In the genomic region with DNA sequence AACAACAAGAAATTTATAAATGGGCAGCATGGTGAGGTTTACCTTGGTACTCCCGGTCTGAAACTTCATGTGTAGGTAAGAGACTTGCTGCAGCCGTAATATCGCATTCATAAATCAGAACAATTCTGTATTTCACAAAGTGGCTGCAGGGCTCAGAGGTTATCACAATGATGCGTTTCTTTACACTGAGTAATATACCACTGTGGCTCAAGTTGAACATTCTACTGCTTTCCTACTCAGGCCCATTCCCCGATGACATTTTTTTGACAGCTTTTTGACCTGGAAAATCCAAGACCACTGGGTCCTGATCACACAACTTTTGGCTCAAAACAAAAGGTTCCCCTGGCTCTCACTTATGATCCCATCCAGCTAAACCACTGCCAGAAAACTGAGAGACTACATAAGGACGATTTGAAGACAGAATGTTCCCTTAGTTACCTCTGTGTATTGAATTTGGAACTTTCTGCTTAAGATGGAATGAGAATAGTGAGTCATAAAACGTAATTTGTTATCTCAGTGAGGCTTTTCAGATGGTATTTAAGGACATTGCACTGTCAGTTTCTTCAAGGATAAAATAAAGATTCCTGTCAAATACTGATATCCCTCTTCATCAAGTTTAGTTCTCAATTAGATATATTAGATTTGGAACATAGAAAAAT, we compare ENCODE assay signal across 25 cellular contexts.
DNase-seq lines count a peak whose midpoint lies in the region; ATAC-seq and TF ChIP-seq lines count a peak whose summit lies in the region.
"Had no signal": no experiment of that assay in that cellular context is flagged by ENCODE, and none has a peak within 500 bp of the region (broad histone marks: within the 10 kb centered on the region; RNA-seq: fewer than 3 reads in every experiment).

No MANE protein-coding gene starts in this region.

- H3K36me3 ChIP-seq in ACC112 (ENCODE audit: insufficient read depth, low read length) (no peaks in the 10 kb centered on the region), heart right ventricle (no peaks in the 10 kb centered on the region), rectal smooth muscle tissue (ENCODE audit: control insufficient read depth, insufficient read depth, low read length) (no peaks in the 10 kb centered on the region)
- H3K36me3 ChIP-seq: adrenal gland, BLaER1, uterus had no signal

- intact Hi-C loops in heart right ventricle (cut with DNase I): no loop called here
- intact Hi-C loops in CD4-positive, alpha-beta T cell (cut with DNase I, micrococcal nuclease): no loop called here

- H3K79me2 ChIP-seq in ACC112 (ENCODE audit: control insufficient read depth, insufficient read depth, low read length, unreplicated experiment): no peaks in the 10 kb centered on the region

- H3K4me1 ChIP-seq in ACC112 (ENCODE audit: control insufficient read depth, insufficient read depth, low read length, unreplicated experiment) (peaks cover 9% of the 10 kb centered on the region), heart right ventricle (no peaks in the 10 kb centered on the region), rectal smooth muscle tissue (ENCODE audit: control insufficient read depth, insufficient read depth, low read length) (peaks cover 11% of the 10 kb centered on the region)
- H3K4me1 ChIP-seq: BLaER1, Caco-2 had no signal

- ATAC-seq in heart right ventricle (peak in 7 of 8 donors; percentile 45 to 87 (median 79)), WTC11 (no peak)
- no peak for ATAC-seq in CD4-positive, alpha-beta T cell (ENCODE audit: poor library complexity)

- H3K4me3 Mint-ChIP-seq in CD4-positive, alpha-beta T cell: no peak overlapping the region
- H3K4me3 Mint-ChIP-seq in activated naive CD8-positive, alpha-beta T cell treated with anti-CD3 and anti-CD28 coated beads for 36 hours: no peak overlapping the region
- H3K4me3 Mint-ChIP-seq in WTC11: no peak overlapping the region
- H3K4me3 Mint-ChIP-seq: activated B cell treated with CpG ODN at 0.5 μM for 24 hours had no signal

- H3K27me3 Mint-ChIP-seq in CD4-positive, alpha-beta T cell: no peaks in the 10 kb centered on the region
- no peaks in the 10 kb centered on the region for H3K27me3 Mint-ChIP-seq in activated naive CD8-positive, alpha-beta T cell treated with anti-CD3 and anti-CD28 coated beads for 36 hours
- H3K27me3 Mint-ChIP-seq in WTC11 (ENCODE audit: low read depth): no peaks in the 10 kb centered on the region
- H3K27me3 Mint-ChIP-seq: activated B cell treated with CpG ODN at 0.5 μM for 24 hours had no signal

- peaks cover 54% of the 10 kb centered on the region for H3K27me3 ChIP-seq in ACC112 (ENCODE audit: insufficient read depth, low read length)
- no peaks in the 10 kb centered on the region for H3K27me3 ChIP-seq in heart right ventricle
- no peaks in the 10 kb centered on the region for H3K27me3 ChIP-seq in rectal smooth muscle tissue (ENCODE audit: control insufficient read depth, insufficient read depth, low read length)
- H3K27me3 ChIP-seq in CD4-positive, alpha-beta T cell (ENCODE audit: control insufficient read depth, insufficient read depth, low read length): no peaks in the 10 kb centered on the region
- H3K27me3 ChIP-seq: adrenal gland, BLaER1, uterus had no signal

- H3K4me3 ChIP-seq in ACC112 (ENCODE audit: low read depth, low read length): no peak overlapping the region
- no peak overlapping the region for H3K4me3 ChIP-seq in cardiac fibroblast (replicated peaks in 1 of 2; ENCODE audit: low read depth in 2 of 2, low read length in 2 of 2)
- H3K4me3 ChIP-seq in heart right ventricle: no peak overlapping the region
- no peak overlapping the region for H3K4me3 ChIP-seq in rectal smooth muscle tissue (ENCODE audit: low read length)
- H3K4me3 ChIP-seq: adrenal gland, BLaER1, lung, uterus had no signal

- DNase-seq in cardiac fibroblast (ENCODE audit: low read depth in 2 of 2) (peak; percentile 23 to 41), heart right ventricle (no peak), NK-92 (lab: John Stamatoyannopoulos, UW; ENCODE audit: unreplicated experiment) (no peak), WTC11 (ENCODE audit: low spot score) (no peak)
- DNase-seq in CD4-positive, alpha-beta T cell: no peak
- DNase-seq in activated naive CD8-positive, alpha-beta T cell treated with anti-CD3 and anti-CD28 coated beads for 36 hours: no peak
- DNase-seq: ACHN; activated B cell treated with CpG ODN at 0.5 μM for 24 hours; activated CD4-positive, alpha-beta T cell treated with anti-CD3 and anti-CD28 coated beads, Interleukin-2, amount 50 U/mL, for 48 hours; Caco-2; DND-41; effector CD4-positive, alpha-beta T cell; HCEC 1CT; KG1; NCI-H146; NCI-H2171 treated with DMSO at 0.1 percent for 48 hours; NCI-H69; stimulated activated CD4-positive, alpha-beta T cell treated with anti-CD3 and anti-CD28 coated beads, Interleukin-15, amount 100 ng/mL, for 24 hours; T1000; uterus had no signal

- no peaks in the 10 kb centered on the region for H3K36me3 Mint-ChIP-seq in CD4-positive, alpha-beta T cell (ENCODE audit: low read depth)
- no peaks in the 10 kb centered on the region for H3K36me3 Mint-ChIP-seq in activated naive CD8-positive, alpha-beta T cell treated with anti-CD3 and anti-CD28 coated beads for 36 hours
- H3K36me3 Mint-ChIP-seq in WTC11: no peaks in the 10 kb centered on the region

- peak overlapping the region; percentile 22 for H2AFZ ChIP-seq in ACC112 (ENCODE audit: low read length, unreplicated experiment)

- POLR2A ChIA-PET in CD4-positive, alpha-beta T cell (lab: Charles Lee): no interaction called here
- POLR2A ChIA-PET in WTC11 (lab: Charles Lee): no interaction called here

- no peak overlapping the region for H3K27ac Mint-ChIP-seq in CD4-positive, alpha-beta T cell
- no peak overlapping the region for H3K27ac Mint-ChIP-seq in activated naive CD8-positive, alpha-beta T cell treated with anti-CD3 and anti-CD28 coated beads for 36 hours
- H3K27ac Mint-ChIP-seq in WTC11: no peak overlapping the region
- H3K27ac Mint-ChIP-seq: activated B cell treated with CpG ODN at 0.5 μM for 24 hours had no signal

- H3K4me1 Mint-ChIP-seq in CD4-positive, alpha-beta T cell (ENCODE audit: low read depth): no peaks in the 10 kb centered on the region
- H3K4me1 Mint-ChIP-seq in activated naive CD8-positive, alpha-beta T cell treated with anti-CD3 and anti-CD28 coated beads for 36 hours: no peaks in the 10 kb centered on the region
- peaks cover 18% of the 10 kb centered on the region for H3K4me1 Mint-ChIP-seq in WTC11
- H3K4me1 Mint-ChIP-seq: activated B cell treated with CpG ODN at 0.5 μM for 24 hours had no signal

- H3K9me3 ChIP-seq in heart right ventricle: peaks cover 0 to 7% (median 0%) of the 10 kb centered on the region in 11 donors
- H3K9me3 ChIP-seq in CD4-positive, alpha-beta T cell (ENCODE audit: control insufficient read depth, low read length): no peaks in the 10 kb centered on the region
- H3K9me3 ChIP-seq: adrenal gland, BLaER1, Caco-2, uterus had no signal

- H3K27ac ChIP-seq in ACC112 (ENCODE audit: low read depth, low read length): no peak overlapping the region
- no peak overlapping the region for H3K27ac ChIP-seq in heart right ventricle
- peak overlapping the region; percentile 27 for H3K27ac ChIP-seq in rectal smooth muscle tissue (ENCODE audit: low read depth, low read length)
- H3K27ac ChIP-seq in CD4-positive, alpha-beta T cell (ENCODE audit: low read depth, low read length): no peak overlapping the region
- H3K27ac ChIP-seq: adrenal gland, BLaER1, uterus had no signal

- no peak overlapping the region for H3K9ac ChIP-seq in rectal smooth muscle tissue (ENCODE audit: low read length)
- H3K9ac ChIP-seq: BLaER1 had no signal

- WGBS in heart right ventricle, 2 donors: 62 to 70% methylated on average over 7 of the region's 7 CpGs

- CTCF ChIA-PET in CD4-positive, alpha-beta T cell (lab: Charles Lee): no interaction called here
- CTCF ChIA-PET in WTC11 (lab: Charles Lee): no interaction called here

- TF ChIP-seq CTCF in cardiac fibroblast (IDR thresholded peaks at IDR 0.05; ENCODE audit: low read depth, low read length) (no peak), heart right ventricle (IDR thresholded peaks at IDR 0.05) (no peak), WTC11 (IDR thresholded peaks at IDR 0.05) (no peak)
- no peak for TF ChIP-seq CTCF in CD4-positive, alpha-beta T cell (IDR thresholded peaks at IDR 0.05)

- H3K9me3 Mint-ChIP-seq in CD4-positive, alpha-beta T cell: peaks cover 5% of the 10 kb centered on the region
- H3K9me3 Mint-ChIP-seq in activated naive CD8-positive, alpha-beta T cell treated with anti-CD3 and anti-CD28 coated beads for 36 hours: peaks cover 6% of the 10 kb centered on the region
- H3K9me3 Mint-ChIP-seq in WTC11: no peaks in the 10 kb centered on the region

TF ChIP-seq in WTC11, 78 proteins besides CTCF, POLR2A, EP300 and RAD21:
- TF ChIP-seq RELA (CRISPR knock-in tag; IDR thresholded peaks at IDR 0.05; ENCODE audit: borderline replicate concordance) (no peak), ZNF232 (CRISPR knock-in tag; IDR thresholded peaks at IDR 0.05) (no peak), ZNF219 (CRISPR knock-in tag; IDR thresholded peaks at IDR 0.05; ENCODE audit: borderline replicate concordance) (no peak)
- TF ChIP-seq, protein P1, sequence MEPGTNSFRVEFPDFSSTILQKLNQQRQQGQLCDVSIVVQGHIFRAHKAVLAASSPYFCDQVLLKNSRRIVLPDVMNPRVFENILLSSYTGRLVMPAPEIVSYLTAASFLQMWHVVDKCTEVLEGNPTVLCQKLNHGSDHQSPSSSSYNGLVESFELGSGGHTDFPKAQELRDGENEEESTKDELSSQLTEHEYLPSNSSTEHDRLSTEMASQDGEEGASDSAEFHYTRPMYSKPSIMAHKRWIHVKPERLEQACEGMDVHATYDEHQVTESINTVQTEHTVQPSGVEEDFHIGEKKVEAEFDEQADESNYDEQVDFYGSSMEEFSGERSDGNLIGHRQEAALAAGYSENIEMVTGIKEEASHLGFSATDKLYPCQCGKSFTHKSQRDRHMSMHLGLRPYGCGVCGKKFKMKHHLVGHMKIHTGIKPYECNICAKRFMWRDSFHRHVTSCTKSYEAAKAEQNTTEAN (CRISPR knock-in tag; IDR thresholded peaks at IDR 0.05): no peak

Comparison
In these comparisons a context has a peak if more than half of its experiments do, and no peak if none do; other contexts are left out.
1. DNase-seq: peak in cardiac fibroblast (2 of 2); none in heart right ventricle (0 of 2), CD4-positive, alpha-beta T cell (0 of 10), activated naive CD8-positive, alpha-beta T cell treated with anti-CD3 and anti-CD28 coated beads for 36 hours (single experiment), NK-92 (single experiment) and WTC11 (single experiment).
2. ATAC-seq: peak in heart right ventricle (7 of 8); none in CD4-positive, alpha-beta T cell (single experiment) and WTC11 (single experiment).